ENCODE assay signal across 1 cellular context in the genomic region with DNA sequence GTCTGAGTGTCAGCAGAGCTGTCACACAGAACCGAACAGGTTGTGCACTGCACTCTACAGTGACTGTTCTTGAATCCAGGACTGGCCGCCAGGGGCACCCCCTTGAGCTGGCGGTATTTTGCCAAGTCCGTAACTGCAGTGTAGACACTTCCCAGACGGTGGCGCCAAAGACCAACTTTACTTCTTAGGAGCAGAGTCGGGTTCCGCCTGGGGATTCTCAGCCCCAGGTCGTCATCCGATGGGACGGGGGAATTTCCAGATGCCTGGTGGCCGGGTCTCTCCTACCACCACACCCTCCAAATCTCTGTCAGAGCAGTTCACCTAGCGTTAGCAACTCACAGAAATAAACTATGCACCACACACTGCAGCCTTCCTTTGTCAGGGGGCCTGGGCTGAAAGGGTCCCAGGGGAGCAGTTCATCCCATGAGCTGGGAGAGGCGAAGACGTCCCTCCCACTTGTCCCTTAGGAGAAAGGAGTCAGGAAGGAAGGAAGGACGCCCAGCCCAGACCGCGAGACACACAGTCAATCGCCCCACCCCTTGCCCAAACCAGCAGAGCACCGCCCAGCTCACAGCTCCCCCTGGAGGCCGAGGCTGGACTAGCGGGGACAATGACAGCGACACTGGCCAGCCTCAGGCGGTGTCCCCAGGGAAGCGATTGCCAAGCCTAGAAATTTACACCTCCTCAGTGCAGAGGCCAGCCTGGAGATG.
A peak's percentile ranks its signal among the peaks of the same experiment; 100 is the strongest.
TF ChIP-seq lines count a peak whose summit lies in the region.

No MANE protein-coding gene starts in this region.

TF ChIP-seq in K562, 482 proteins besides CTCF, POLR2A, EP300 and RAD21 (continued from another document and continues in another):
- TF ChIP-seq, protein P1, sequence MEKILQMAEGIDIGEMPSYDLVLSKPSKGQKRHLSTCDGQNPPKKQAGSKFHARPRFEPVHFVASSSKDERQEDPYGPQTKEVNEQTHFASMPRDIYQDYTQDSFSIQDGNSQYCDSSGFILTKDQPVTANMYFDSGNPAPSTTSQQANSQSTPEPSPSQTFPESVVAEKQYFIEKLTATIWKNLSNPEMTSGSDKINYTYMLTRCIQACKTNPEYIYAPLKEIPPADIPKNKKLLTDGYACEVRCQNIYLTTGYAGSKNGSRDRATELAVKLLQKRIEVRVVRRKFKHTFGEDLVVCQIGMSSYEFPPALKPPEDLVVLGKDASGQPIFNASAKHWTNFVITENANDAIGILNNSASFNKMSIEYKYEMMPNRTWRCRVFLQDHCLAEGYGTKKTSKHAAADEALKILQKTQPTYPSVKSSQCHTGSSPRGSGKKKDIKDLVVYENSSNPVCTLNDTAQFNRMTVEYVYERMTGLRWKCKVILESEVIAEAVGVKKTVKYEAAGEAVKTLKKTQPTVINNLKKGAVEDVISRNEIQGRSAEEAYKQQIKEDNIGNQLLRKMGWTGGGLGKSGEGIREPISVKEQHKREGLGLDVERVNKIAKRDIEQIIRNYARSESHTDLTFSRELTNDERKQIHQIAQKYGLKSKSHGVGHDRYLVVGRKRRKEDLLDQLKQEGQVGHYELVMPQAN (IDR thresholded peaks at IDR 0.05; ENCODE audit: borderline replicate concordance), result peak; percentile 81
- TF ChIP-seq NR3C1 (CRISPR knock-in tag; IDR thresholded peaks at IDR 0.05) (no peak), FOXA3 (CRISPR knock-in tag; conservative IDR thresholded peaks at IDR 0.05 in 1 of 2, IDR thresholded peaks at IDR 0.05 in 1 of 2) (no peak), SRSF9 (IDR thresholded peaks at IDR 0.05; ENCODE audit: borderline replicate concordance, low read depth, low read length) (no peak), XRCC4 (IDR thresholded peaks at IDR 0.05; ENCODE audit: extremely low read depth, insufficient read depth, insufficient read length) (no peak), ZZZ3 (IDR thresholded peaks at IDR 0.05) (no peak), NR1H2 (CRISPR knock-in tag; IDR thresholded peaks at IDR 0.05) (no peak), NFXL1 (CRISPR knock-in tag; IDR thresholded peaks at IDR 0.05) (no peak), ZFX (CRISPR knock-in tag; IDR thresholded peaks at IDR 0.05) (peak; percentile 36; the same call in 1 of the 2 replicates), SPI1 (IDR thresholded peaks at IDR 0.05; ENCODE audit: borderline replicate concordance, low read depth, low read length) (no peak), CSDE1 (IDR thresholded peaks at IDR 0.05) (no peak), HNRNPLL (IDR thresholded peaks at IDR 0.05; ENCODE audit: low read depth, low read length, poor library complexity, severe bottlenecking) (no peak), STAT5A (IDR thresholded peaks at IDR 0.05; ENCODE audit: borderline replicate concordance, low read length) (no peak; the same call in 1 of the 2 replicates), NR2C2 (CRISPR knock-in tag; IDR thresholded peaks at IDR 0.05) (peak; percentile 62; the same call in 1 of the 2 replicates), NR2C2 (tag; IDR thresholded peaks at IDR 0.05) (no peak), ZNF212 (CRISPR knock-in tag; IDR thresholded peaks at IDR 0.05) (no peak), FUS (optimal IDR thresholded peaks at IDR 0.05; ENCODE audit: low read depth, low read length) (no peak), NR2C1 (IDR thresholded peaks at IDR 0.05) (no peak), NR2C1 (tag; IDR thresholded peaks at IDR 0.05) (no peak), ZNF12 (CRISPR knock-in tag; IDR thresholded peaks at IDR 0.05) (no peak), FOSL1 (tag; conservative IDR thresholded peaks at IDR 0.05) (no peak), PHB (CRISPR knock-in tag; IDR thresholded peaks at IDR 0.05) (no peak), XRCC3 (IDR thresholded peaks at IDR 0.05) (no peak), GTF2A2 (tag; IDR thresholded peaks at IDR 0.05) (no peak), KLF13 (tag; IDR thresholded peaks at IDR 0.05; ENCODE audit: borderline replicate concordance, low read depth) (0 out of 2 replicates have a peak, but pooled peaks have one; percentile 14), ATF7 (IDR thresholded peaks at IDR 0.05) (peak; percentile 80), SMAD3 (CRISPR knock-in tag; conservative IDR thresholded peaks at IDR 0.05) (no peak), JUNB (CRISPR knock-in tag; conservative IDR thresholded peaks at IDR 0.05) (no peak), BDP1 (IDR thresholded peaks at IDR 0.05; ENCODE audit: insufficient read depth, insufficient read length) (no peak), ZFP30 (CRISPR knock-in tag; IDR thresholded peaks at IDR 0.05; ENCODE audit: borderline replicate concordance) (no peak), TAF9B (IDR thresholded peaks at IDR 0.05; ENCODE audit: partially characterized antibody) (no peak), TRIM28 (IDR thresholded peaks at IDR 0.05) (peak; percentile 62; the same call in 1 of the 2 replicates), SRSF7 (optimal IDR thresholded peaks at IDR 0.05; ENCODE audit: low read depth, low read length) (no peak), FOXA1 (IDR thresholded peaks at IDR 0.05; ENCODE audit: borderline replicate concordance) (no peak), TAL1 (IDR thresholded peaks at IDR 0.05) (no peak), ZNF311 (CRISPR knock-in tag; IDR thresholded peaks at IDR 0.05) (no peak)
- TF ChIP-seq, protein P2, sequence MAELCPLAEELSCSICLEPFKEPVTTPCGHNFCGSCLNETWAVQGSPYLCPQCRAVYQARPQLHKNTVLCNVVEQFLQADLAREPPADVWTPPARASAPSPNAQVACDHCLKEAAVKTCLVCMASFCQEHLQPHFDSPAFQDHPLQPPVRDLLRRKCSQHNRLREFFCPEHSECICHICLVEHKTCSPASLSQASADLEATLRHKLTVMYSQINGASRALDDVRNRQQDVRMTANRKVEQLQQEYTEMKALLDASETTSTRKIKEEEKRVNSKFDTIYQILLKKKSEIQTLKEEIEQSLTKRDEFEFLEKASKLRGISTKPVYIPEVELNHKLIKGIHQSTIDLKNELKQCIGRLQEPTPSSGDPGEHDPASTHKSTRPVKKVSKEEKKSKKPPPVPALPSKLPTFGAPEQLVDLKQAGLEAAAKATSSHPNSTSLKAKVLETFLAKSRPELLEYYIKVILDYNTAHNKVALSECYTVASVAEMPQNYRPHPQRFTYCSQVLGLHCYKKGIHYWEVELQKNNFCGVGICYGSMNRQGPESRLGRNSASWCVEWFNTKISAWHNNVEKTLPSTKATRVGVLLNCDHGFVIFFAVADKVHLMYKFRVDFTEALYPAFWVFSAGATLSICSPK (IDR thresholded peaks at IDR 0.05; ENCODE audit: borderline replicate concordance), result no peak
- TF ChIP-seq, protein P3, sequence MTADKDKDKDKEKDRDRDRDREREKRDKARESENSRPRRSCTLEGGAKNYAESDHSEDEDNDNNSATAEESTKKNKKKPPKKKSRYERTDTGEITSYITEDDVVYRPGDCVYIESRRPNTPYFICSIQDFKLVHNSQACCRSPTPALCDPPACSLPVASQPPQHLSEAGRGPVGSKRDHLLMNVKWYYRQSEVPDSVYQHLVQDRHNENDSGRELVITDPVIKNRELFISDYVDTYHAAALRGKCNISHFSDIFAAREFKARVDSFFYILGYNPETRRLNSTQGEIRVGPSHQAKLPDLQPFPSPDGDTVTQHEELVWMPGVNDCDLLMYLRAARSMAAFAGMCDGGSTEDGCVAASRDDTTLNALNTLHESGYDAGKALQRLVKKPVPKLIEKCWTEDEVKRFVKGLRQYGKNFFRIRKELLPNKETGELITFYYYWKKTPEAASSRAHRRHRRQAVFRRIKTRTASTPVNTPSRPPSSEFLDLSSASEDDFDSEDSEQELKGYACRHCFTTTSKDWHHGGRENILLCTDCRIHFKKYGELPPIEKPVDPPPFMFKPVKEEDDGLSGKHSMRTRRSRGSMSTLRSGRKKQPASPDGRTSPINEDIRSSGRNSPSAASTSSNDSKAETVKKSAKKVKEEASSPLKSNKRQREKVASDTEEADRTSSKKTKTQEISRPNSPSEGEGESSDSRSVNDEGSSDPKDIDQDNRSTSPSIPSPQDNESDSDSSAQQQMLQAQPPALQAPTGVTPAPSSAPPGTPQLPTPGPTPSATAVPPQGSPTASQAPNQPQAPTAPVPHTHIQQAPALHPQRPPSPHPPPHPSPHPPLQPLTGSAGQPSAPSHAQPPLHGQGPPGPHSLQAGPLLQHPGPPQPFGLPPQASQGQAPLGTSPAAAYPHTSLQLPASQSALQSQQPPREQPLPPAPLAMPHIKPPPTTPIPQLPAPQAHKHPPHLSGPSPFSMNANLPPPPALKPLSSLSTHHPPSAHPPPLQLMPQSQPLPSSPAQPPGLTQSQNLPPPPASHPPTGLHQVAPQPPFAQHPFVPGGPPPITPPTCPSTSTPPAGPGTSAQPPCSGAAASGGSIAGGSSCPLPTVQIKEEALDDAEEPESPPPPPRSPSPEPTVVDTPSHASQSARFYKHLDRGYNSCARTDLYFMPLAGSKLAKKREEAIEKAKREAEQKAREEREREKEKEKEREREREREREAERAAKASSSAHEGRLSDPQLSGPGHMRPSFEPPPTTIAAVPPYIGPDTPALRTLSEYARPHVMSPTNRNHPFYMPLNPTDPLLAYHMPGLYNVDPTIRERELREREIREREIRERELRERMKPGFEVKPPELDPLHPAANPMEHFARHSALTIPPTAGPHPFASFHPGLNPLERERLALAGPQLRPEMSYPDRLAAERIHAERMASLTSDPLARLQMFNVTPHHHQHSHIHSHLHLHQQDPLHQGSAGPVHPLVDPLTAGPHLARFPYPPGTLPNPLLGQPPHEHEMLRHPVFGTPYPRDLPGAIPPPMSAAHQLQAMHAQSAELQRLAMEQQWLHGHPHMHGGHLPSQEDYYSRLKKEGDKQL (CRISPR knock-in tag; IDR thresholded peaks at IDR 0.05; ENCODE audit: borderline replicate concordance), result no peak
- TF ChIP-seq, protein P4, sequence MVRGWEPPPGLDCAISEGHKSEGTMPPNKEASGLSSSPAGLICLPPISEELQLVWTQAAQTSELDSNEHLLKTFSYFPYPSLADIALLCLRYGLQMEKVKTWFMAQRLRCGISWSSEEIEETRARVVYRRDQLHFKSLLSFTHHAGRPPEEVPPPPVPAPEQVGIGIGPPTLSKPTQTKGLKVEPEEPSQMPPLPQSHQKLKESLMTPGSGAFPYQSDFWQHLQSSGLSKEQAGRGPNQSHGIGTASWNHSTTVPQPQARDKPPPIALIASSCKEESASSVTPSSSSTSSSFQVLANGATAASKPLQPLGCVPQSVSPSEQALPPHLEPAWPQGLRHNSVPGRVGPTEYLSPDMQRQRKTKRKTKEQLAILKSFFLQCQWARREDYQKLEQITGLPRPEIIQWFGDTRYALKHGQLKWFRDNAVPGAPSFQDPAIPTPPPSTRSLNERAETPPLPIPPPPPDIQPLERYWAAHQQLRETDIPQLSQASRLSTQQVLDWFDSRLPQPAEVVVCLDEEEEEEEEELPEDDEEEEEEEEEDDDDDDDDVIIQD (CRISPR knock-in tag; IDR thresholded peaks at IDR 0.05), result no peak
- TF ChIP-seq, protein P5, sequence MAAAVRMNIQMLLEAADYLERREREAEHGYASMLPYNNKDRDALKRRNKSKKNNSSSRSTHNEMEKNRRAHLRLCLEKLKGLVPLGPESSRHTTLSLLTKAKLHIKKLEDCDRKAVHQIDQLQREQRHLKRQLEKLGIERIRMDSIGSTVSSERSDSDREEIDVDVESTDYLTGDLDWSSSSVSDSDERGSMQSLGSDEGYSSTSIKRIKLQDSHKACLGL (CRISPR knock-in tag; IDR thresholded peaks at IDR 0.05; ENCODE audit: borderline replicate concordance, poor library complexity, severe bottlenecking), result no peak
- TF ChIP-seq, protein P6, sequence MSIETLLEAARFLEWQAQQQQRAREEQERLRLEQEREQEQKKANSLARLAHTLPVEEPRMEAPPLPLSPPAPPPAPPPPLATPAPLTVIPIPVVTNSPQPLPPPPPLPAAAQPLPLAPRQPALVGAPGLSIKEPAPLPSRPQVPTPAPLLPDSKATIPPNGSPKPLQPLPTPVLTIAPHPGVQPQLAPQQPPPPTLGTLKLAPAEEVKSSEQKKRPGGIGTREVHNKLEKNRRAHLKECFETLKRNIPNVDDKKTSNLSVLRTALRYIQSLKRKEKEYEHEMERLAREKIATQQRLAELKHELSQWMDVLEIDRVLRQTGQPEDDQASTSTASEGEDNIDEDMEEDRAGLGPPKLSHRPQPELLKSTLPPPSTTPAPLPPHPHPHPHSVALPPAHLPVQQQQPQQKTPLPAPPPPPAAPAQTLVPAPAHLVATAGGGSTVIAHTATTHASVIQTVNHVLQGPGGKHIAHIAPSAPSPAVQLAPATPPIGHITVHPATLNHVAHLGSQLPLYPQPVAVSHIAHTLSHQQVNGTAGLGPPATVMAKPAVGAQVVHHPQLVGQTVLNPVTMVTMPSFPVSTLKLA (conservative IDR thresholded peaks at IDR 0.05), result peak in 1 of 2 experiments; percentile 73; a peak in 3 of 4 replicates
- TF ChIP-seq, protein P7, sequence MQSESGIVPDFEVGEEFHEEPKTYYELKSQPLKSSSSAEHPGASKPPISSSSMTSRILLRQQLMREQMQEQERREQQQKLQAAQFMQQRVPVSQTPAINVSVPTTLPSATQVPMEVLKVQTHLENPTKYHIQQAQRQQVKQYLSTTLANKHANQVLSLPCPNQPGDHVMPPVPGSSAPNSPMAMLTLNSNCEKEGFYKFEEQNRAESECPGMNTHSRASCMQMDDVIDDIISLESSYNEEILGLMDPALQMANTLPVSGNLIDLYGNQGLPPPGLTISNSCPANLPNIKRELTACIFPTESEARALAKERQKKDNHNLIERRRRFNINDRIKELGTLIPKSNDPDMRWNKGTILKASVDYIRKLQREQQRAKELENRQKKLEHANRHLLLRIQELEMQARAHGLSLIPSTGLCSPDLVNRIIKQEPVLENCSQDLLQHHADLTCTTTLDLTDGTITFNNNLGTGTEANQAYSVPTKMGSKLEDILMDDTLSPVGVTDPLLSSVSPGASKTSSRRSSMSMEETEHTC (IDR thresholded peaks at IDR 0.05), result no peak
- TF ChIP-seq, protein P8, sequence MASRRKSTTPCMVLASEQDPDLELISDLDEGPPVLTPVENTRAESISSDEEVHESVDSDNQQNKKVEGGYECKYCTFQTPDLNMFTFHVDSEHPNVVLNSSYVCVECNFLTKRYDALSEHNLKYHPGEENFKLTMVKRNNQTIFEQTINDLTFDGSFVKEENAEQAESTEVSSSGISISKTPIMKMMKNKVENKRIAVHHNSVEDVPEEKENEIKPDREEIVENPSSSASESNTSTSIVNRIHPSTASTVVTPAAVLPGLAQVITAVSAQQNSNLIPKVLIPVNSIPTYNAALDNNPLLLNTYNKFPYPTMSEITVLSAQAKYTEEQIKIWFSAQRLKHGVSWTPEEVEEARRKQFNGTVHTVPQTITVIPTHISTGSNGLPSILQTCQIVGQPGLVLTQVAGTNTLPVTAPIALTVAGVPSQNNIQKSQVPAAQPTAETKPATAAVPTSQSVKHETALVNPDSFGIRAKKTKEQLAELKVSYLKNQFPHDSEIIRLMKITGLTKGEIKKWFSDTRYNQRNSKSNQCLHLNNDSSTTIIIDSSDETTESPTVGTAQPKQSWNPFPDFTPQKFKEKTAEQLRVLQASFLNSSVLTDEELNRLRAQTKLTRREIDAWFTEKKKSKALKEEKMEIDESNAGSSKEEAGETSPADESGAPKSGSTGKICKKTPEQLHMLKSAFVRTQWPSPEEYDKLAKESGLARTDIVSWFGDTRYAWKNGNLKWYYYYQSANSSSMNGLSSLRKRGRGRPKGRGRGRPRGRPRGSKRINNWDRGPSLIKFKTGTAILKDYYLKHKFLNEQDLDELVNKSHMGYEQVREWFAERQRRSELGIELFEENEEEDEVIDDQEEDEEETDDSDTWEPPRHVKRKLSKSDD (conservative IDR thresholded peaks at IDR 0.05; ENCODE audit: low read length), result no peak
- TF ChIP-seq, protein P9, sequence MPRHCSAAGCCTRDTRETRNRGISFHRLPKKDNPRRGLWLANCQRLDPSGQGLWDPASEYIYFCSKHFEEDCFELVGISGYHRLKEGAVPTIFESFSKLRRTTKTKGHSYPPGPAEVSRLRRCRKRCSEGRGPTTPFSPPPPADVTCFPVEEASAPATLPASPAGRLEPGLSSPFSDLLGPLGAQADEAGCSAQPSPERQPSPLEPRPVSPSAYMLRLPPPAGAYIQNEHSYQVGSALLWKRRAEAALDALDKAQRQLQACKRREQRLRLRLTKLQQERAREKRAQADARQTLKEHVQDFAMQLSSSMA (CRISPR knock-in tag; IDR thresholded peaks at IDR 0.05), result no peak
